1 cellular context compared by ENCODE assay signal in genomic region chr1:41478118-41478748, GRCh38.
TF ChIP-seq lines count a peak whose summit lies in the region.

No MANE protein-coding gene starts in this region.

TF ChIP-seq in K562, 482 proteins besides CTCF, POLR2A, EP300 and RAD21 (continued from another document):
- TF ChIP-seq CREB3L1 (IDR thresholded peaks at IDR 0.05; ENCODE audit: borderline replicate concordance, low read depth), result no peak
